Comparison of ENCODE assay signal across 1 cellular context in genomic region chr1:9039761-9040658, GRCh38.
TF ChIP-seq lines count a peak whose summit lies in the region.

No MANE protein-coding gene starts in this region.

TF ChIP-seq in IMR-90, 13 proteins besides CTCF, POLR2A, EP300 and RAD21:
- no peak for TF ChIP-seq MXI1 (IDR thresholded peaks at IDR 0.05; ENCODE audit: borderline replicate concordance, low read depth, low read length)
- no peak for TF ChIP-seq CEBPB (IDR thresholded peaks at IDR 0.05; ENCODE audit: low read depth, low read length)
- TF ChIP-seq MAZ (IDR thresholded peaks at IDR 0.05; ENCODE audit: borderline replicate concordance, low read depth, low read length): no peak
- no peak for TF ChIP-seq FOS (IDR thresholded peaks at IDR 0.05; ENCODE audit: low read depth, low read length)
- TF ChIP-seq RFX5 (IDR thresholded peaks at IDR 0.05; ENCODE audit: low read depth, low read length): no peak
- TF ChIP-seq ELK1 (IDR thresholded peaks at IDR 0.05; ENCODE audit: borderline replicate concordance, low read depth, low read length): no peak
- no peak for TF ChIP-seq CHD1 (IDR thresholded peaks at IDR 0.05; ENCODE audit: low read depth, low read length)
- no peak for TF ChIP-seq NFE2L2 (IDR thresholded peaks at IDR 0.05; ENCODE audit: low read depth, low read length)
- TF ChIP-seq MAFK (IDR thresholded peaks at IDR 0.05; ENCODE audit: low read depth, low read length): no peak
- no peak for TF ChIP-seq RCOR1 (IDR thresholded peaks at IDR 0.05; ENCODE audit: insufficient replicate concordance, low read length)
- TF ChIP-seq, protein P1, sequence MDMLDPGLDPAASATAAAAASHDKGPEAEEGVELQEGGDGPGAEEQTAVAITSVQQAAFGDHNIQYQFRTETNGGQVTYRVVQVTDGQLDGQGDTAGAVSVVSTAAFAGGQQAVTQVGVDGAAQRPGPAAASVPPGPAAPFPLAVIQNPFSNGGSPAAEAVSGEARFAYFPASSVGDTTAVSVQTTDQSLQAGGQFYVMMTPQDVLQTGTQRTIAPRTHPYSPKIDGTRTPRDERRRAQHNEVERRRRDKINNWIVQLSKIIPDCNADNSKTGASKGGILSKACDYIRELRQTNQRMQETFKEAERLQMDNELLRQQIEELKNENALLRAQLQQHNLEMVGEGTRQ (IDR thresholded peaks at IDR 0.05; ENCODE audit: low read depth, low read length): no peak
- no peak for TF ChIP-seq BHLHE40 (IDR thresholded peaks at IDR 0.05; ENCODE audit: low read depth, low read length)
- TF ChIP-seq SMC3 (IDR thresholded peaks at IDR 0.05; ENCODE audit: low read depth, low read length): no peak
